ENCODE assay signal across 8 cellular contexts in the genomic region with DNA sequence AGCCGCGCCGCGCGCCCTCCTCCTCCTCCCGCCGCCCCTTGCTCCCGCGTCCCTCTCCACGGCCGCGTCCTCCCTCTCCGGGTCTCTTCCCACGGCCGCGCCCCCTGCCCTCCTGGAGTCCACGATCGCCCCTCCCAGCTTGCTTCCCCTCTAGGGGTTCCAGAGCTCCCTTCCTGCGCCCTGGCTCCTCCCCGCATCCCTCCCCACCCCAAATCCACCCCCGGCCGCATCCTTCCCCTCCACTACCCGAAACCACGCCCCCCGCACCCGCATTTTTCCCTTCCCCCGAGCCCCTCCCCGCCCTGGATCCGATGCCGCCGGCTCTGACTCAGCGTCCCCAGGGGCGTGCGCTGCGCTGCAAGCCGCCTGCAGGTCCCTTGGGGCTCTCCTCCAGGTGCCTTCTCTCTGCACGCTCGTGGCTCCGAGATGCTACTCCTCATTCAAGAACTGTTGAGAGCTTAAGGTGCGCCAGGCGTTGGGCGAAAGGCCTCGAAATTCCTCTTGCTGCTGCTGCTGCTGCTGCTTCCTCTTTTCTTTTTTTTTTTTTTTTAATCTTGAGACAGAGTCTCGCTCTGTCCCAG. TPM values are rescaled to one million over a fixed set of nuclear protein-coding genes. Genes with fewer than 3 reads are reported as not detected.
DNase-seq lines count a peak whose midpoint lies in the region; ATAC-seq and TF ChIP-seq lines count a peak whose summit lies in the region.

No MANE protein-coding gene starts in this region.

- intact Hi-C loops in activated CD4-positive, alpha-beta T cell treated with anti-CD3 and anti-CD28 coated beads, Interleukin-2, amount 10 ng/mL, durations not matched to agents 24 days and 14 days (cut with micrococcal nuclease), result no loop called here

- H3K4me3 ChIP-seq in DND-41 (ENCODE audit: low read depth in 1 of 2, low read length in 2 of 2) (no peak overlapping the region), lung (no peak overlapping the region)

- peak overlapping the region; percentile 83 for H3K4me3 Mint-ChIP-seq in activated CD4-positive, alpha-beta T cell treated with anti-CD3 and anti-CD28 coated beads, Interleukin-2, amount 10 ng/mL, durations not matched to agents 24 days and 14 days
- H3K4me3 Mint-ChIP-seq in chondrocyte (ENCODE audit: unreplicated experiment), result peak overlapping the region; percentile 80

- ATAC-seq in DND-41 (ENCODE audit: insufficient read depth, low read depth) (peak; percentile 92), GM21825 (IDR thresholded peaks at IDR 0.05; ENCODE audit: unreplicated experiment) (peak; percentile 92), lung (ENCODE audit: insufficient read depth, low FRiP score) (peak; percentile 36)

- no peaks in the 10 kb centered on the region for H3K9me3 Mint-ChIP-seq in activated CD4-positive, alpha-beta T cell treated with anti-CD3 and anti-CD28 coated beads, Interleukin-2, amount 10 ng/mL, durations not matched to agents 24 days and 14 days
- no peaks in the 10 kb centered on the region for H3K9me3 Mint-ChIP-seq in chondrocyte (ENCODE audit: low read depth)

- H3K27me3 ChIP-seq in DND-41 (ENCODE audit: insufficient read depth, low read length, poor library complexity), result no peaks in the 10 kb centered on the region
- H3K27me3 ChIP-seq in lung (ENCODE audit: control insufficient read depth, insufficient read depth), result no peaks in the 10 kb centered on the region

- H3K4me1 Mint-ChIP-seq in activated CD4-positive, alpha-beta T cell treated with anti-CD3 and anti-CD28 coated beads, Interleukin-2, amount 10 ng/mL, durations not matched to agents 24 days and 14 days, result peaks cover 3% of the 10 kb centered on the region
- peaks cover 43% of the 10 kb centered on the region for H3K4me1 Mint-ChIP-seq in chondrocyte (ENCODE audit: low read depth)

- H2AFZ ChIP-seq in DND-41 (ENCODE audit: low read depth, low read length), result no peak overlapping the region

- H3K27me3 Mint-ChIP-seq in activated CD4-positive, alpha-beta T cell treated with anti-CD3 and anti-CD28 coated beads, Interleukin-2, amount 10 ng/mL, durations not matched to agents 24 days and 14 days, result peaks cover 22% of the 10 kb centered on the region
- H3K27me3 Mint-ChIP-seq in chondrocyte (ENCODE audit: low read depth), result no peaks in the 10 kb centered on the region

- H3K27ac Mint-ChIP-seq in activated CD4-positive, alpha-beta T cell treated with anti-CD3 and anti-CD28 coated beads, Interleukin-2, amount 10 ng/mL, durations not matched to agents 24 days and 14 days, result no peak overlapping the region
- peak overlapping the region; percentile 82 for H3K27ac Mint-ChIP-seq in chondrocyte (ENCODE audit: unreplicated experiment)

- WGBS in lung, 2 donors, result 1% methylated on average over 34 to 44 of the region's 44 CpGs

- no peaks in the 10 kb centered on the region for H4K20me1 ChIP-seq in DND-41 (ENCODE audit: insufficient read depth, low read length)

- TF ChIP-seq CTCF in DND-41 (IDR thresholded peaks at IDR 0.05; ENCODE audit: borderline replicate concordance, extremely low read depth, low read length, poor library complexity, severe bottlenecking), result no peak
- TF ChIP-seq CTCF in chondrocyte (IDR thresholded peaks at IDR 0.05), result no peak
- TF ChIP-seq CTCF in lung (IDR thresholded peaks at IDR 0.05; ENCODE audit: control extremely low read depth, extremely low read depth), result no peak

- H3K79me2 ChIP-seq in DND-41 (ENCODE audit: insufficient read depth, low read length), result no peaks in the 10 kb centered on the region

- H3K36me3 ChIP-seq in DND-41 (ENCODE audit: insufficient read depth, low read length) (no peaks in the 10 kb centered on the region), lung (ENCODE audit: control insufficient read depth in 2 of 2, insufficient read depth in 2 of 2, low read length in 2 of 2) (no peaks in the 10 kb centered on the region)

- no peaks in the 10 kb centered on the region for H3K36me3 Mint-ChIP-seq in activated CD4-positive, alpha-beta T cell treated with anti-CD3 and anti-CD28 coated beads, Interleukin-2, amount 10 ng/mL, durations not matched to agents 24 days and 14 days (ENCODE audit: low read depth)
- H3K36me3 Mint-ChIP-seq in chondrocyte (ENCODE audit: low read depth), result no peaks in the 10 kb centered on the region

- no peaks in the 10 kb centered on the region for H3K9me3 ChIP-seq in DND-41 (ENCODE audit: insufficient read depth, low read length, severe bottlenecking)
- H3K9me3 ChIP-seq in lung (ENCODE audit: control insufficient read depth in 2 of 2, insufficient read depth in 1 of 2, low read length in 1 of 2), result no peaks in the 10 kb centered on the region

- H3K4me2 ChIP-seq in DND-41 (ENCODE audit: insufficient read depth, low read length), result peak overlapping the region; percentile 46; the same call in 1 of the 2 replicates

- H3K27ac ChIP-seq in DND-41 (ENCODE audit: low read length) (no peak overlapping the region), lung (ENCODE audit: low read depth in 1 of 2, low read length in 1 of 2) (no peak overlapping the region)

- DNase-seq in DND-41, result peak; percentile 82
- DNase-seq in NCI-H1092 (lab: John Stamatoyannopoulos, UW), result peak; percentile 29
- peak; percentile 86 for DNase-seq in activated CD4-positive, alpha-beta T cell treated with anti-CD3 and anti-CD28 coated beads, Interleukin-2, amount 10 ng/mL, durations not matched to agents 24 days and 14 days
- DNase-seq in chondrocyte (ENCODE audit: low spot score), result peak; percentile 78
- DNase-seq in lung (ENCODE audit: low spot score), result peak; percentile 34
- peak; percentile 44 for DNase-seq in stimulated activated CD8-positive, alpha-beta memory T cell treated with anti-CD3 and anti-CD28 coated beads, Interleukin-15, amount 100 ng/mL, for 24 hours (ENCODE audit: low read depth)
- DNase-seq in HT-29 (ENCODE audit: low spot score), result no peak

- H3K4me1 ChIP-seq in DND-41 (ENCODE audit: insufficient read depth, low read length), result peaks cover 13% of the 10 kb centered on the region
- H3K4me1 ChIP-seq in lung (ENCODE audit: control insufficient read depth in 2 of 2, insufficient read depth in 2 of 2, low read length in 2 of 2), result peaks cover 0 to 7% of the 10 kb centered on the region in 2 donors

- no peak overlapping the region for H3K9ac ChIP-seq in DND-41 (ENCODE audit: low read depth, low read length)

RNA-seq across cellular contexts. Expression of a gene that starts 0.3 kb away (rescaled TPM):
- total RNA-seq in activated CD4-positive, alpha-beta T cell treated with anti-CD3 and anti-CD28 coated beads, Interleukin-2, amount 10 ng/mL, durations not matched to agents 24 days and 14 days, result 0.66 TPM in 1 of 2 replicates, not detected in the other
- total RNA-seq in chondrocyte (19.3 to 19.7 TPM (median 19.3 TPM) in 3 replicates), lung (1 to 10 TPM in 1 of 2 donors, under 1 TPM in 1; 0.43 to 1.5 TPM)
- polyA plus RNA-seq in lung, result under 1 TPM; 0.34 to 0.77 TPM
- not detected in 2 replicates for total RNA-seq in HT-29 (2014; rRNA removed; shearing (Covaris generic))

RNA-seq across cellular contexts. Expression of a gene that starts 8.2 kb away (rescaled TPM):
- 62.7 and 65.1 TPM in 2 replicates for total RNA-seq in activated CD4-positive, alpha-beta T cell treated with anti-CD3 and anti-CD28 coated beads, Interleukin-2, amount 10 ng/mL, durations not matched to agents 24 days and 14 days
- total RNA-seq in chondrocyte (30.4 to 46.3 TPM (median 32.0 TPM) in 3 replicates), lung (10 to 100 TPM; 32.6 to 43.1 TPM)
- polyA plus RNA-seq in lung, result 1 to 10 TPM; 8.3 to 9.3 TPM
- total RNA-seq in HT-29 (2014; rRNA removed; shearing (Covaris generic)), result 21.0 and 22.3 TPM in 2 replicates

Comparison
In these comparisons a context has a peak if more than half of its experiments do, and no peak if none do; other contexts are left out.
1. ATAC-seq: peak in every context shown above with its lines; median percentile 92 in DND-41; 92 in GM21825; 36 in lung.